In genomic region chr10:92592761-92593552, GRCh38 we compare ENCODE assay signal across 8 cellular contexts. TPM values are rescaled to one million over a fixed set of nuclear protein-coding genes. Genes with fewer than 3 reads are reported as not detected.
DNase-seq lines count a peak whose midpoint lies in the region; ATAC-seq and TF ChIP-seq lines count a peak whose summit lies in the region.

Gene KIF11 (plus strand): TSS chr10:92593130. CDS start chr10:92593376, 246 bp downstream.

- peaks cover 25 to 28% (median 25%) of the 10 kb centered on the region in 3 donors for H3K4me1 Mint-ChIP-seq in IgD-negative memory B cell

- H3K27ac ChIP-seq in epithelial cell of prostate, result peak within 1 kb of the TSS; percentile 97

- peaks cover 5% of the 10 kb centered on the region for H3K36me3 Mint-ChIP-seq in IgD-negative memory B cell

- H3K9me3 ChIP-seq in mucosa of descending colon, result no peaks in the 10 kb centered on the region

- peaks cover 17% of the 10 kb centered on the region for H3K4me1 ChIP-seq in mucosa of descending colon (ENCODE audit: low read depth)

- H3K4me3 Mint-ChIP-seq in IgD-negative memory B cell, result peak within 1 kb of the TSS; percentile 96 to 100 (median 98)

- peak; percentile 98 for DNase-seq in DMS 273 (lab: John Stamatoyannopoulos, UW; ENCODE audit: unreplicated experiment)
- peak; percentile 84 for DNase-seq in OCI-M2 (lab: John Stamatoyannopoulos, UW; ENCODE audit: unreplicated experiment)
- peak; percentile 96 for DNase-seq in activated T-cell treated with anti-CD3 and anti-CD28 coated beads for 4 hours
- DNase-seq in epithelial cell of prostate (ENCODE audit: low read depth, low spot score), result peak; percentile 70
- DNase-seq in mucosa of descending colon, result peak; percentile 98 to 100 (median 99)
- peak; percentile 96 for DNase-seq in stimulated activated CD8-positive, alpha-beta memory T cell treated with anti-CD3 and anti-CD28 coated beads, Interleukin-4, amount 100 ng/mL, for 24 hours (ENCODE audit: low read depth)

- H3K9me3 Mint-ChIP-seq in IgD-negative memory B cell, result no peaks in the 10 kb centered on the region

- no peaks in the 10 kb centered on the region for H3K36me3 ChIP-seq in mucosa of descending colon (ENCODE audit: low read depth)

- ATAC-seq in GM21528 (IDR thresholded peaks at IDR 0.05; ENCODE audit: low FRiP score, unreplicated experiment) (peak; percentile 69), mucosa of descending colon (peak; percentile 92)

- no peak for TF ChIP-seq CTCF in mucosa of descending colon (IDR thresholded peaks at IDR 0.05)

- H3K4me3 ChIP-seq in mucosa of descending colon, result peak within 1 kb of the TSS; percentile 60

- intact Hi-C loops in mucosa of descending colon (cut with DNase I, micrococcal nuclease), result no loop called here

- H3K27ac Mint-ChIP-seq in IgD-negative memory B cell, result peak within 1 kb of the TSS; percentile 98 to 99 (median 99)

- no peaks in the 10 kb centered on the region for H3K27me3 Mint-ChIP-seq in IgD-negative memory B cell

RNA-seq across cellular contexts. Expression of gene KIF11, which starts in this region (rescaled TPM):
- polyA plus RNA-seq in IgD-negative memory B cell, result 0.68 TPM
- total RNA-seq in mucosa of descending colon, result 10 to 100 TPM in 1 of 3 donors, 1 to 10 TPM in 2; 1.7 to 14.6 (median 3.2) TPM

Comparison
In these comparisons a context has a peak if more than half of its experiments do, and no peak if none do; other contexts are left out.
1. Peak in every context shown above with its lines: DNase-seq, ATAC-seq, H3K4me3 ChIP-seq and H3K27ac ChIP-seq.